ENCODE assay signal across 1 cellular context in genomic region chr1:182384387-182384960, GRCh38.
TF ChIP-seq lines count a peak whose summit lies in the region.

No MANE protein-coding gene starts in this region.

TF ChIP-seq in H1, 55 proteins besides CTCF, POLR2A, EP300 and RAD21:
- TF ChIP-seq POLR2AphosphoS5 (IDR thresholded peaks at IDR 0.05; ENCODE audit: low read depth, low read length), result 0 out of 2 replicates have a peak, but pooled peaks have one; percentile 65
- TF ChIP-seq RNF2 (IDR thresholded peaks at IDR 0.05; ENCODE audit: borderline replicate concordance, low read depth, low read length, missing control alignments, poor library complexity, severe bottlenecking), result no peak
